Comparison of ENCODE assay signal across 1 cellular context in the genomic region with DNA sequence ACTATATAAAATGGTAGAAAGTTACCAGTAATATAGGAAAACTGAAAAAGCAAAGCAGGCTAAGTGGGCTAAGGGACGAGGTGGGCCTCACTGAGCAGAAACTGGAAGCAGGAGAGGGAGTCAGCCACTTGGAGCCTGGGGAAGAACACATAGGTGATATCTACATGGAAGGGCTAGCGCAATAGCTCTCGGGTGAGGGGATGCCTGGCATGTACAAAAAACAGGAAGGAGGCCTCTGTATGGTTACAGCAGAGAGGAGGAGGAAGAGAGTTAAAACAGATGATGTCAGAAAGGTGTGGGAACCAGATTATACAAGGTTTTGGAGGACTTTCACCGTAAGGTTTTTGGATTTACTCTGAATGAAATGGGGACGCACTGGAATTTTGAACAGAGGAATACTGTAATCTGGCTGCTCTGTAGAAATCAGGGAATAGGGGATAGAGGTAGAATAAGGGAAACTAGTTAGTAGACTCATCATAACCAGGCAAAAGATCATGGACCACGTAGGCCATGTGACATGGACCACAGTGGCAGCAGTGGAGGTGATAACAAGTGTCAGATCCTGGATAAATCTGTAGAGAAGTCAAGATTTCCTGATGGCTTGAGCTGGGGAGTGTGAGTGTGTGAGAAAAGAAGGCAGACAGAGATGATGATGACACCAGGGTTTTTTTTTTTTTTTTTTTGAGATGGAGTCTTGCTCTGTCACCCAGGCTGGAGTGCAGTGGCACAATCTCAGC.
TF ChIP-seq lines count a peak whose summit lies in the region.

No MANE protein-coding gene starts in this region.

TF ChIP-seq in HepG2, 621 proteins besides CTCF, POLR2A, EP300 and RAD21:
- no peak for TF ChIP-seq AKAP8 (CRISPR knock-in tag; IDR thresholded peaks at IDR 0.05)
- TF ChIP-seq NCOA5 (CRISPR knock-in tag; IDR thresholded peaks at IDR 0.05) = no peak
- no peak for TF ChIP-seq ZFYVE20 (CRISPR knock-in tag; IDR thresholded peaks at IDR 0.05; ENCODE audit: borderline replicate concordance, low read depth)
- TF ChIP-seq SIN3A (IDR thresholded peaks at IDR 0.05; ENCODE audit: borderline replicate concordance, low read depth, low read length) = no peak
- TF ChIP-seq, protein P1, sequence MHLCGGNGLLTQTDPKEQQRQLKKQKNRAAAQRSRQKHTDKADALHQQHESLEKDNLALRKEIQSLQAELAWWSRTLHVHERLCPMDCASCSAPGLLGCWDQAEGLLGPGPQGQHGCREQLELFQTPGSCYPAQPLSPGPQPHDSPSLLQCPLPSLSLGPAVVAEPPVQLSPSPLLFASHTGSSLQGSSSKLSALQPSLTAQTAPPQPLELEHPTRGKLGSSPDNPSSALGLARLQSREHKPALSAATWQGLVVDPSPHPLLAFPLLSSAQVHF (CRISPR knock-in tag; IDR thresholded peaks at IDR 0.05) = no peak
- TF ChIP-seq RARA (CRISPR knock-in tag; IDR thresholded peaks at IDR 0.05) = no peak
- TF ChIP-seq, protein P2, sequence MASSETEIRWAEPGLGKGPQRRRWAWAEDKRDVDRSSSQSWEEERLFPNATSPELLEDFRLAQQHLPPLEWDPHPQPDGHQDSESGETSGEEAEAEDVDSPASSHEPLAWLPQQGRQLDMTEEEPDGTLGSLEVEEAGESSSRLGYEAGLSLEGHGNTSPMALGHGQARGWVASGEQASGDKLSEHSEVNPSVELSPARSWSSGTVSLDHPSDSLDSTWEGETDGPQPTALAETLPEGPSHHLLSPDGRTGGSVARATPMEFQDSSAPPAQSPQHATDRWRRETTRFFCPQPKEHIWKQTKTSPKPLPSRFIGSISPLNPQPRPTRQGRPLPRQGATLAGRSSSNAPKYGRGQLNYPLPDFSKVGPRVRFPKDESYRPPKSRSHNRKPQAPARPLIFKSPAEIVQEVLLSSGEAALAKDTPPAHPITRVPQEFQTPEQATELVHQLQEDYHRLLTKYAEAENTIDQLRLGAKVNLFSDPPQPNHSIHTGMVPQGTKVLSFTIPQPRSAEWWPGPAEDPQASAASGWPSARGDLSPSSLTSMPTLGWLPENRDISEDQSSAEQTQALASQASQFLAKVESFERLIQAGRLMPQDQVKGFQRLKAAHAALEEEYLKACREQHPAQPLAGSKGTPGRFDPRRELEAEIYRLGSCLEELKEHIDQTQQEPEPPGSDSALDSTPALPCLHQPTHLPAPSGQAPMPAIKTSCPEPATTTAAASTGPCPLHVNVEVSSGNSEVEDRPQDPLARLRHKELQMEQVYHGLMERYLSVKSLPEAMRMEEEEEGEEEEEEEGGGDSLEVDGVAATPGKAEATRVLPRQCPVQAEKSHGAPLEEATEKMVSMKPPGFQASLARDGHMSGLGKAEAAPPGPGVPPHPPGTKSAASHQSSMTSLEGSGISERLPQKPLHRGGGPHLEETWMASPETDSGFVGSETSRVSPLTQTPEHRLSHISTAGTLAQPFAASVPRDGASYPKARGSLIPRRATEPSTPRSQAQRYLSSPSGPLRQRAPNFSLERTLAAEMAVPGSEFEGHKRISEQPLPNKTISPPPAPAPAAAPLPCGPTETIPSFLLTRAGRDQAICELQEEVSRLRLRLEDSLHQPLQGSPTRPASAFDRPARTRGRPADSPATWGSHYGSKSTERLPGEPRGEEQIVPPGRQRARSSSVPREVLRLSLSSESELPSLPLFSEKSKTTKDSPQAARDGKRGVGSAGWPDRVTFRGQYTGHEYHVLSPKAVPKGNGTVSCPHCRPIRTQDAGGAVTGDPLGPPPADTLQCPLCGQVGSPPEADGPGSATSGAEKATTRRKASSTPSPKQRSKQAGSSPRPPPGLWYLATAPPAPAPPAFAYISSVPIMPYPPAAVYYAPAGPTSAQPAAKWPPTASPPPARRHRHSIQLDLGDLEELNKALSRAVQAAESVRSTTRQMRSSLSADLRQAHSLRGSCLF (CRISPR knock-in tag; IDR thresholded peaks at IDR 0.05; ENCODE audit: borderline replicate concordance) = no peak
- TF ChIP-seq, protein P3, sequence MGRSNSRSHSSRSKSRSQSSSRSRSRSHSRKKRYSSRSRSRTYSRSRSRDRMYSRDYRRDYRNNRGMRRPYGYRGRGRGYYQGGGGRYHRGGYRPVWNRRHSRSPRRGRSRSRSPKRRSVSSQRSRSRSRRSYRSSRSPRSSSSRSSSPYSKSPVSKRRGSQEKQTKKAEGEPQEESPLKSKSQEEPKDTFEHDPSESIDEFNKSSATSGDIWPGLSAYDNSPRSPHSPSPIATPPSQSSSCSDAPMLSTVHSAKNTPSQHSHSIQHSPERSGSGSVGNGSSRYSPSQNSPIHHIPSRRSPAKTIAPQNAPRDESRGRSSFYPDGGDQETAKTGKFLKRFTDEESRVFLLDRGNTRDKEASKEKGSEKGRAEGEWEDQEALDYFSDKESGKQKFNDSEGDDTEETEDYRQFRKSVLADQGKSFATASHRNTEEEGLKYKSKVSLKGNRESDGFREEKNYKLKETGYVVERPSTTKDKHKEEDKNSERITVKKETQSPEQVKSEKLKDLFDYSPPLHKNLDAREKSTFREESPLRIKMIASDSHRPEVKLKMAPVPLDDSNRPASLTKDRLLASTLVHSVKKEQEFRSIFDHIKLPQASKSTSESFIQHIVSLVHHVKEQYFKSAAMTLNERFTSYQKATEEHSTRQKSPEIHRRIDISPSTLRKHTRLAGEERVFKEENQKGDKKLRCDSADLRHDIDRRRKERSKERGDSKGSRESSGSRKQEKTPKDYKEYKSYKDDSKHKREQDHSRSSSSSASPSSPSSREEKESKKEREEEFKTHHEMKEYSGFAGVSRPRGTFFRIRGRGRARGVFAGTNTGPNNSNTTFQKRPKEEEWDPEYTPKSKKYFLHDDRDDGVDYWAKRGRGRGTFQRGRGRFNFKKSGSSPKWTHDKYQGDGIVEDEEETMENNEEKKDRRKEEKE (IDR thresholded peaks at IDR 0.05) = no peak
- no peak for TF ChIP-seq ZNF737 (CRISPR knock-in tag; IDR thresholded peaks at IDR 0.05; ENCODE audit: borderline replicate concordance)
- no peak for TF ChIP-seq JARID2 (CRISPR knock-in tag; IDR thresholded peaks at IDR 0.05; ENCODE audit: insufficient replicate concordance)
- no peak for TF ChIP-seq ZNF441 (CRISPR knock-in tag; IDR thresholded peaks at IDR 0.05; ENCODE audit: borderline replicate concordance)
